ENCODE assay signal across 7 cellular contexts in genomic region chr16:27220120-27220519, GRCh38.
"Had no signal": no experiment of that assay in that cellular context is flagged by ENCODE, and none has a peak within 500 bp of the region (broad histone marks: within the 10 kb centered on the region; RNA-seq: fewer than 3 reads in every experiment).

No MANE protein-coding gene starts in this region.

- H3K9ac ChIP-seq: KMS-11 had no signal

- H3K4me1 Mint-ChIP-seq: GM23338 had no signal

- H3K9me3 Mint-ChIP-seq: HFFc6, IgD-negative memory B cell had no signal

- H3K9me3 ChIP-seq: HAP-1 had no signal

- H2AFZ ChIP-seq: GM23338 had no signal

- DNase-seq: HFFc6, KBM-7 had no signal

- H3K27ac Mint-ChIP-seq: GM23338, HFFc6 had no signal

- H3K4me3 ChIP-seq: GM23338, HAP-1 had no signal

- H3K27ac ChIP-seq: KMS-11 had no signal

- H3K4me3 Mint-ChIP-seq: GM23338, HFFc6, IgD-negative memory B cell had no signal

- H3K4me1 ChIP-seq: HAP-1 had no signal

- H3K27me3 Mint-ChIP-seq: IgD-negative memory B cell had no signal

- ATAC-seq: GM23338, HCT116 had no signal

- H3K4me2 ChIP-seq: GM23338, KMS-11 had no signal
